Comparison of ENCODE assay signal across 32 cellular contexts in genomic region chr11:68168694-68169093, GRCh38.
"Had no signal": no experiment of that assay in that cellular context is flagged by ENCODE, and none has a peak within 500 bp of the region (broad histone marks: within the 10 kb centered on the region; RNA-seq: fewer than 3 reads in every experiment).

No MANE protein-coding gene starts in this region.

- H3K4me1 Mint-ChIP-seq: activated naive CD4-positive, alpha-beta T cell treated with anti-CD3 and anti-CD28 coated beads, Interleukin-2, amount 10 ng/mL, durations not matched to agents 7 days and 5 days; activated naive CD8-positive, alpha-beta T cell treated with anti-CD3 and anti-CD28 coated beads, Interleukin-2, amount 50 U/mL, for 24 hours; brain; WTC11 had no signal

- H3K27ac ChIP-seq: Peyer's patch, SJSA1 had no signal

- H3K27ac Mint-ChIP-seq: activated CD4-positive, alpha-beta memory T cell treated with anti-CD3 and anti-CD28 coated beads for 36 hours; activated naive CD4-positive, alpha-beta T cell treated with anti-CD3 and anti-CD28 coated beads, Interleukin-2, amount 10 ng/mL, durations not matched to agents 7 days and 5 days; activated naive CD8-positive, alpha-beta T cell; activated naive CD8-positive, alpha-beta T cell treated with anti-CD3 and anti-CD28 coated beads, Interleukin-2, amount 50 U/mL, for 24 hours; T-helper 1 cell treated with Interleukin-12 subunit alpha and Interleukin-12 subunit beta and Interleukin-4 antibody, amounts not matched to agents 30 μg/mL and 1 μg/mL, for 36 hours; T-helper 2 cell treated with Interferon-gamma antibody and Interleukin-4, amounts not matched to agents 5 μg/mL and 100 μg/mL, for 36 hours; WTC11 had no signal

- ATAC-seq: activated naive CD8-positive, alpha-beta T cell treated with anti-CD3 and anti-CD28 coated beads, Interleukin-2, amount 50 U/mL, for 24 hours; WTC11 had no signal

- DNase-seq: activated CD4-positive, alpha-beta memory T cell treated with anti-CD3 and anti-CD28 coated beads for 36 hours; activated CD4-positive, alpha-beta T cell treated with anti-CD3 and anti-CD28 coated beads for 4 hours; activated CD4-positive, alpha-beta T cell treated with anti-CD3 and anti-CD28 coated beads, Interleukin-2, amount 50 U/mL, for 1 hour; activated CD4-positive, CD25-positive, alpha-beta regulatory T cell treated with anti-CD3 and anti-CD28 coated beads, Interleukin-2, amount 50 U/mL, for 72 hours; activated CD8-positive, alpha-beta memory T cell treated with anti-CD3 and anti-CD28 coated beads, Interleukin-2, amount 50 U/mL, for 4 hours; activated effector memory CD4-positive, alpha-beta T cell treated with Interleukin-2 at 50 U/mL for 16 hours; activated naive CD4-positive, alpha-beta T cell treated with anti-CD3 and anti-CD28 coated beads, Interleukin-2, amount 10 ng/mL, durations not matched to agents 7 days and 5 days; activated naive CD8-positive, alpha-beta T cell treated with anti-CD3 and anti-CD28 coated beads, Interleukin-2, amount 50 U/mL, for 24 hours; activated T-cell treated with anti-CD3 and anti-CD28 coated beads for 4 hours; activated T-cell treated with anti-CD3 and anti-CD28 coated beads, Interleukin-2, amount 50 U/mL, for 48 hours; anterior cingulate cortex; Karpas-422; KBM-7; NCI-H1048; NCI-H1105 treated with DMSO at 0.1 percent for 48 hours; NCI-H1436; NCI-H1694; NCI-H1930; NCI-H2081 treated with DMSO at 0.1 percent for 48 hours; NCI-H226; NCI-H446 treated with DMSO at 0.1 percent for 48 hours; NCI-H69; Peyer's patch; RPMI8226; SHP77 treated with DMSO at 0.1 percent for 48 hours; SK-N-SH had no signal

- H3K9me3 Mint-ChIP-seq: activated CD4-positive, alpha-beta memory T cell treated with anti-CD3 and anti-CD28 coated beads for 36 hours; activated naive CD4-positive, alpha-beta T cell treated with anti-CD3 and anti-CD28 coated beads, Interleukin-2, amount 10 ng/mL, durations not matched to agents 7 days and 5 days; activated naive CD8-positive, alpha-beta T cell treated with anti-CD3 and anti-CD28 coated beads, Interleukin-2, amount 50 U/mL, for 24 hours; brain; T-helper 1 cell treated with Interleukin-12 subunit alpha and Interleukin-12 subunit beta and Interleukin-4 antibody, amounts not matched to agents 30 μg/mL and 1 μg/mL, for 36 hours; T-helper 2 cell treated with Interferon-gamma antibody and Interleukin-4, amounts not matched to agents 5 μg/mL and 100 μg/mL, for 36 hours; WTC11 had no signal

- H3K4me3 ChIP-seq: Peyer's patch, SJSA1 had no signal

- H3K4me1 ChIP-seq: Peyer's patch, SJSA1 had no signal

- H3K9me3 ChIP-seq: Peyer's patch, SJSA1, SK-N-SH had no signal

- H3K9ac ChIP-seq: SK-N-SH had no signal

- H3K4me3 Mint-ChIP-seq: activated CD4-positive, alpha-beta memory T cell treated with anti-CD3 and anti-CD28 coated beads for 36 hours; activated naive CD4-positive, alpha-beta T cell treated with anti-CD3 and anti-CD28 coated beads, Interleukin-2, amount 10 ng/mL, durations not matched to agents 7 days and 5 days; activated naive CD8-positive, alpha-beta T cell; activated naive CD8-positive, alpha-beta T cell treated with anti-CD3 and anti-CD28 coated beads, Interleukin-2, amount 50 U/mL, for 24 hours; brain; T-helper 1 cell treated with Interleukin-12 subunit alpha and Interleukin-12 subunit beta and Interleukin-4 antibody, amounts not matched to agents 30 μg/mL and 1 μg/mL, for 36 hours; T-helper 2 cell treated with Interferon-gamma antibody and Interleukin-4, amounts not matched to agents 5 μg/mL and 100 μg/mL, for 36 hours; WTC11 had no signal

- H3K27me3 ChIP-seq: Peyer's patch, SJSA1 had no signal

- H3K4me2 ChIP-seq: SK-N-SH had no signal
